In the genomic region with DNA sequence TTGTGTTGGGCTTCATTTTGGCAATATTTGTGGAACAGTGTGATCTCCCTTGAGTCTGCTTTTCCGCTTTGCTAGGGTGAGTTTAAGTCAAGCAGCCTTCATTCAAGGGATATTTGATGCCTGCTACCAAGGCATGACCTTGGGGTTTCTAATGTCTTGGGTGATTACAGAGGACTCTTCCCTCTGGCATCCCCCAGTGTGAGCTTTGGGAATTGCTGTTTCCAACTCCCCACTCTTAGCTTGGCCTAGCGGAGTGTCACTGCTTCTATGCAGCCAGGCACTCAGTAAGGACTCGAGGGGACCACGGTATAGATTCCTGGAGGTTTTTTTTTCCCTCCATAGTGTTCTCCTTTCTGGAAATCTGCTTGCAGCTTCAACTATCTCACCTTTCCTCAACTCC, we compare ENCODE assay signal across 1 cellular context.
TF ChIP-seq lines count a peak whose summit lies in the region.

No MANE protein-coding gene starts in this region.

TF ChIP-seq in GM12878, 131 proteins besides CTCF, POLR2A, EP300 and RAD21:
- TF ChIP-seq MEF2B (IDR thresholded peaks at IDR 0.05; ENCODE audit: partially characterized antibody, poor library complexity, severe bottlenecking), result no peak
